18 cellular contexts compared by ENCODE assay signal in the genomic region with DNA sequence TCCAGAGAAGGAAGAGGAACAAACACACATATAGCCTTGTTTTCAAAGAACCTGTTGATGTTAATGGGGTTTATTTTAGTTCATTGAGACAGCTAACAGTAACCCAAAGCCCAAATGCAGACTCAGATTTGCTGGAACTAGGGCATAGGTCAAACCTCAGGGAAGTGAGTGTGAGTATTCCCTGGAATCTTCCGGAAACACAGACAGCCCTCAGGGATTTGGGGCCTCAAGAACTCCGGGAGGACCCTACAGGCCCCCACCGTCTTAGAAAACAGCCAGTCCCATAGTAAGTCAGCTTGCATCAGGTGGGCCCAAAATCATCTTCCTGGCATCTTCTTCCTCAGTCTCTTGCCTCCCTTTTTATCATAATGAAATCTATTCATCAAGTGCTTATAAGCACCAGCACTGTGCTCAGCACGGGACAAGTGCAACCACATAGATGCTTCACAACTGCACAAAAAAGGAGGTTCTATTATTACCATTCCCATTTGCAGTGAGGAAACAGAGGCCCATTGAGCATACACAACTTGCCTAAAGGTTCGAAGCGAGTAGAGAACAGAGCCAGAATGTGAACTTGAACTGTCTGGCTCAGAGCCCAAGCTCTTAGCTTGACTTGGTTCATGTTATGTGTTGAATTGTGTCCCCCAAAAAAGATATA.
"Had no signal": no experiment of that assay in that cellular context is flagged by ENCODE, and none has a peak within 500 bp of the region (broad histone marks: within the 10 kb centered on the region; RNA-seq: fewer than 3 reads in every experiment).

No MANE protein-coding gene starts in this region.

- H3K36me3 ChIP-seq: colonic mucosa, left lung, lower lobe of right lung, neutrophil, tibial artery, upper lobe of right lung, vagina had no signal

- H3K4me1 ChIP-seq: colonic mucosa, left lung, lower lobe of right lung, tibial artery, upper lobe of right lung, vagina had no signal

- H3K36me3 Mint-ChIP-seq: stimulated activated memory B cell treated with anti-CD40 and anti-IgM and Interleukin-4, amounts not matched to agents 10 μg/mL and 1 μg/mL and 100 μg/mL, for 72 hours had no signal

- H3K27ac ChIP-seq: colonic mucosa, foreskin keratinocyte, left lung, lower lobe of right lung, neutrophil, tibial artery, upper lobe of right lung, vagina had no signal

- ATAC-seq: foreskin keratinocyte; naive thymus-derived CD4-positive, alpha-beta T cell; stimulated activated memory B cell treated with anti-CD40 and anti-IgM and Interleukin-4, amounts not matched to agents 10 μg/mL and 1 μg/mL and 100 μg/mL, for 72 hours had no signal

- H3K27me3 ChIP-seq: colonic mucosa, foreskin keratinocyte, left lung, neutrophil, upper lobe of right lung, vagina had no signal

- H3K4me3 Mint-ChIP-seq: naive thymus-derived CD4-positive, alpha-beta T cell; stimulated activated memory B cell treated with anti-CD40 and anti-IgM and Interleukin-4, amounts not matched to agents 10 μg/mL and 1 μg/mL and 100 μg/mL, for 72 hours; stimulated activated naive CD8-positive, alpha-beta T cell treated with anti-CD3 and anti-CD28 coated beads, Interleukin-15, Interleukin-2, amounts not matched to agents 100 ng/mL and 50 ng/mL, for 24 hours had no signal

- H3K4me1 Mint-ChIP-seq: naive thymus-derived CD4-positive, alpha-beta T cell had no signal

- DNase-seq: colonic mucosa; dermis blood vessel endothelial cell; hippocampal formation; islet precursor cell; left lung; lower lobe of right lung; naive thymus-derived CD4-positive, alpha-beta T cell; nephron progenitor cell; posterior cingulate gyrus; right cardiac atrium; stimulated activated CD4-positive, alpha-beta T cell treated with anti-CD3 and anti-CD28 coated beads, Interleukin-4, amount 100 ng/mL, for 24 hours; tibial artery; upper lobe of right lung had no signal

- H3K4me3 ChIP-seq: colonic mucosa, left lung, lower lobe of right lung, tibial artery, upper lobe of right lung, vagina had no signal

- H3K9me3 ChIP-seq: colonic mucosa, lower lobe of right lung, neutrophil, tibial artery, upper lobe of right lung, vagina had no signal

- H3K27ac Mint-ChIP-seq: naive thymus-derived CD4-positive, alpha-beta T cell; stimulated activated memory B cell treated with anti-CD40 and anti-IgM and Interleukin-4, amounts not matched to agents 10 μg/mL and 1 μg/mL and 100 μg/mL, for 72 hours; stimulated activated naive CD8-positive, alpha-beta T cell treated with anti-CD3 and anti-CD28 coated beads, Interleukin-15, Interleukin-2, amounts not matched to agents 100 ng/mL and 50 ng/mL, for 24 hours had no signal
